Comparison of ENCODE assay signal across 25 cellular contexts in genomic region chr3:139317215-139317614, GRCh38.
"Had no signal": no experiment of that assay in that cellular context is flagged by ENCODE, and none has a peak within 500 bp of the region (broad histone marks: within the 10 kb centered on the region; RNA-seq: fewer than 3 reads in every experiment).

No MANE protein-coding gene starts in this region.

- H3K9me3 Mint-ChIP-seq: activated B cell treated with CpG ODN at 0.5 μM for 24 hours; activated CD4-positive, alpha-beta T cell treated with anti-CD3 and anti-CD28 coated beads, Interleukin-2, amount 10 ng/mL, durations not matched to agents 24 days and 14 days; activated naive CD4-positive, alpha-beta T cell treated with anti-CD3 and anti-CD28 coated beads, Interleukin-2, amount 50 U/mL, for 24 hours; activated T-cell treated with anti-CD3 and anti-CD28 coated beads, Interleukin-2, amount 50 U/mL, for 24 hours; activated T-helper 1 cell treated with anti-CD3 and anti-CD28 coated beads, Interleukin-12 subunit alpha, Interleukin-12 subunit beta, Interleukin-2, Interleukin-4 antibody, amounts not matched to agents 30 ng/mL and 10 ng/mL and 1 ng/mL, durations not matched to agents 14 hours and 24 hours and 36 hours; central memory CD8-positive, alpha-beta T cell; T-cell had no signal

- ATAC-seq: activated CD8-positive, alpha-beta memory T cell treated with anti-CD3 and anti-CD28 coated beads, Interleukin-2, amount 10 ng/mL, durations not matched to agents 7 days and 5 days; T-cell had no signal

- H3K4me3 ChIP-seq: SK-N-MC had no signal

- H3K4me1 Mint-ChIP-seq: activated B cell treated with CpG ODN at 0.5 μM for 24 hours; activated CD4-positive, alpha-beta T cell treated with anti-CD3 and anti-CD28 coated beads, Interleukin-2, amount 10 ng/mL, durations not matched to agents 24 days and 14 days; activated CD8-positive, alpha-beta memory T cell treated with anti-CD3 and anti-CD28 coated beads, Interleukin-2, amount 10 ng/mL, durations not matched to agents 7 days and 5 days; activated naive CD4-positive, alpha-beta T cell treated with anti-CD3 and anti-CD28 coated beads, Interleukin-2, amount 50 U/mL, for 24 hours; central memory CD8-positive, alpha-beta T cell; T-cell had no signal

- H3K36me3 Mint-ChIP-seq: activated CD8-positive, alpha-beta memory T cell treated with anti-CD3 and anti-CD28 coated beads, Interleukin-2, amount 10 ng/mL, durations not matched to agents 7 days and 5 days; activated naive CD4-positive, alpha-beta T cell treated with anti-CD3 and anti-CD28 coated beads, Interleukin-2, amount 50 U/mL, for 24 hours; T-cell had no signal

- H3K27ac ChIP-seq: SK-N-MC had no signal

- H3K4me3 Mint-ChIP-seq: activated B cell treated with CpG ODN at 0.5 μM for 24 hours; activated CD4-positive, alpha-beta T cell treated with anti-CD3 and anti-CD28 coated beads, Interleukin-2, amount 10 ng/mL, durations not matched to agents 24 days and 14 days; activated CD8-positive, alpha-beta memory T cell treated with anti-CD3 and anti-CD28 coated beads, Interleukin-2, amount 10 ng/mL, durations not matched to agents 7 days and 5 days; activated naive CD4-positive, alpha-beta T cell treated with anti-CD3 and anti-CD28 coated beads, Interleukin-2, amount 50 U/mL, for 24 hours; activated T-cell treated with anti-CD3 and anti-CD28 coated beads, Interleukin-2, amount 50 U/mL, for 24 hours; activated T-helper 1 cell treated with anti-CD3 and anti-CD28 coated beads, Interleukin-12 subunit alpha, Interleukin-12 subunit beta, Interleukin-2, Interleukin-4 antibody, amounts not matched to agents 30 ng/mL and 10 ng/mL and 1 ng/mL, durations not matched to agents 14 hours and 24 hours and 36 hours; central memory CD8-positive, alpha-beta T cell; T-cell had no signal

- DNase-seq: activated B cell treated with CpG ODN at 0.5 μM for 24 hours; activated CD4-positive, alpha-beta T cell treated with anti-CD3 and anti-CD28 coated beads for 1 hour; activated CD4-positive, alpha-beta T cell treated with anti-CD3 and anti-CD28 coated beads, Interleukin-2, amount 10 ng/mL, durations not matched to agents 24 days and 14 days; activated CD4-positive, alpha-beta T cell treated with anti-CD3 and anti-CD28 coated beads, Interleukin-2, amount 50 U/mL, for 48 hours; activated CD8-positive, alpha-beta memory T cell treated with anti-CD3 and anti-CD28 coated beads, Interleukin-2, amount 10 ng/mL, durations not matched to agents 7 days and 5 days; activated effector memory CD4-positive, alpha-beta T cell treated with Interleukin-2 at 50 U/mL for 16 hours; activated naive CD4-positive, alpha-beta T cell; activated T-cell treated with anti-CD3 and anti-CD28 coated beads, Interleukin-2, amount 50 U/mL, for 24 hours; aorta; Karpas-422; NCI-H1105 treated with DMSO at 0.1 percent for 48 hours; NCI-H1436 treated with DMSO at 0.1 percent for 48 hours; NCI-H187 treated with DMSO at 0.1 percent for 48 hours; NCI-H2081 treated with DMSO at 0.1 percent for 48 hours; NCI-H446 treated with DMSO at 0.1 percent for 48 hours; NCI-H526 treated with DMSO at 0.1 percent for 48 hours; NCI-H82; OCI-M1; T-cell; T-helper 2 cell; T1000 had no signal

- H3K27ac Mint-ChIP-seq: activated B cell treated with CpG ODN at 0.5 μM for 24 hours; activated CD4-positive, alpha-beta T cell treated with anti-CD3 and anti-CD28 coated beads, Interleukin-2, amount 10 ng/mL, durations not matched to agents 24 days and 14 days; activated CD8-positive, alpha-beta memory T cell treated with anti-CD3 and anti-CD28 coated beads, Interleukin-2, amount 10 ng/mL, durations not matched to agents 7 days and 5 days; activated naive CD4-positive, alpha-beta T cell treated with anti-CD3 and anti-CD28 coated beads, Interleukin-2, amount 50 U/mL, for 24 hours; activated T-cell treated with anti-CD3 and anti-CD28 coated beads, Interleukin-2, amount 50 U/mL, for 24 hours; activated T-helper 1 cell treated with anti-CD3 and anti-CD28 coated beads, Interleukin-12 subunit alpha, Interleukin-12 subunit beta, Interleukin-2, Interleukin-4 antibody, amounts not matched to agents 30 ng/mL and 10 ng/mL and 1 ng/mL, durations not matched to agents 14 hours and 24 hours and 36 hours; T-cell had no signal
